In the genomic region with DNA sequence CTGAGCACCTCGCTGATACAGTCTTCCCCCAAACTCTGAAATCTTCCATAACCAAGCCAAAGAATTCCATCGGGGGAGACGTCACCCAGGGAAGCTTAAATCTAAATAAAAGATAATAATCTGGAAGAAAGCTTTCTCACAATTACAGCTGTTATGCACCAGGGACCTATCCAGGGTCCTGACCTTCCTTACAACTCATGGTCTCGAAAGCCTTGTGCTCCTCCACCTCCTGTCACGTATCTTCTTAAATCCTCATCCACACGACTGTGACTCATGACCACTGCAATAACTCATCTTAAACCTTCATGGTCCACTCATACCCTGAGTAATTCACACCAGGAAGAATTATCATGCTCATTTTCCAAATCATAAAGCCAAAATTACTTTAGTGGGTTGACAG, we compare ENCODE assay signal across 16 cellular contexts.
DNase-seq lines count a peak whose midpoint lies in the region; ATAC-seq, FAIRE-seq and TF ChIP-seq lines count a peak whose summit lies in the region.
"Had no signal": no experiment of that assay in that cellular context is flagged by ENCODE, and none has a peak within 500 bp of the region (broad histone marks: within the 10 kb centered on the region; RNA-seq: fewer than 3 reads in every experiment).

No MANE protein-coding gene starts in this region.

- no peak for TF ChIP-seq EP300 in A549 (IDR thresholded peaks at IDR 0.05)
- TF ChIP-seq EP300 in esophagus muscularis mucosa (IDR thresholded peaks at IDR 0.05): no peak

- BruUV-seq in IMR-90 (replicated peaks; lab: Mats Ljungman, UMichigan) (no TSS peak), OCI-LY7 (replicated peaks; lab: Mats Ljungman, UMichigan) (no TSS peak)

- no peak overlapping the region for H2BK15ac ChIP-seq in IMR-90 (ENCODE audit: low read depth, low read length)

- H3K27me3 ChIP-seq in IMR-90 (ENCODE audit: control insufficient read depth, insufficient read depth, low read length): no peaks in the 10 kb centered on the region
- no peaks in the 10 kb centered on the region for H3K27me3 ChIP-seq in esophagus muscularis mucosa
- H3K27me3 ChIP-seq: ascending aorta had no signal

- H3K14ac ChIP-seq in IMR-90 (replicated peaks; ENCODE audit: low read depth, low read length): no peak overlapping the region

- no peak for TF ChIP-seq CTCF in A549 (IDR thresholded peaks at IDR 0.05)
- TF ChIP-seq CTCF in IMR-90 (conservative IDR thresholded peaks at IDR 0.05; ENCODE audit: low read depth, low read length): no peak
- no peak for TF ChIP-seq CTCF in esophagus muscularis mucosa (IDR thresholded peaks at IDR 0.05)
- no peak for TF ChIP-seq CTCF in OCI-LY7 (conservative IDR thresholded peaks at IDR 0.05; ENCODE audit: low read length)

- no peak overlapping the region for H3K18ac ChIP-seq in IMR-90 (ENCODE audit: low read depth, low read length)

- no peak overlapping the region for H2BK120ac ChIP-seq in IMR-90 (ENCODE audit: low read depth, low read length)

- CTCF ChIA-PET in A549 (lab: Yijun Ruan, JAX) (interaction anchor here (1.8 kb wide), 1 partner anchor 19 kb away, joined by 7 read pairs; no protein-coding TSS in a partner anchor), IMR-90 (lab: Yijun Ruan, JAX) (no interaction called here), OCI-LY7 (lab: Charles Lee; ENCODE audit: unreplicated experiment) (no interaction called here)

- no peak overlapping the region for H3K4ac ChIP-seq in IMR-90 (ENCODE audit: low read depth, low read length)

- H4K5ac ChIP-seq in IMR-90 (ENCODE audit: low read depth, low read length): no peak overlapping the region

- intact Hi-C loops in IMR-90 (cut with micrococcal nuclease) (no loop called here), esophagus muscularis mucosa (cut with DNase I) (no loop called here), OCI-LY7 (cut with micrococcal nuclease; ENCODE audit: unreplicated experiment) (no loop called here)

- DNase-seq in A549 (ENCODE audit: low read depth in 1 of 2, low spot score in 1 of 2) (peak in 1 of 2 experiments; percentile 4), IMR-90 (peak; percentile 13), RPMI7951 (ENCODE audit: low read depth) (peak; percentile 23), esophagus muscularis mucosa (ENCODE audit: extremely low spot score) (peak; percentile 29), OCI-LY7 (ENCODE audit: low spot score) (no peak), NCI-H1436 (lab: John Stamatoyannopoulos, UW) (no peak), occipital lobe (lab: John Stamatoyannopoulos, UW) (no peak)
- DNase-seq: CD8-positive, alpha-beta memory T cell; GDM1; NCI-H1105 treated with DMSO at 0.1 percent for 48 hours; retina; stimulated activated CD4-positive, alpha-beta T cell treated with anti-CD3 and anti-CD28 coated beads, Interleukin-2, amount 100 ng/mL, for 24 hours; SW 1271 had no signal

- TF ChIP-seq POLR2A in A549 (IDR thresholded peaks at IDR 0.05; ENCODE audit: low read length) (no peak), IMR-90 (IDR thresholded peaks at IDR 0.05; ENCODE audit: low read depth, low read length) (no peak), esophagus muscularis mucosa (IDR thresholded peaks at IDR 0.05; ENCODE audit: low read depth) (no peak)

- no peak overlapping the region for H4K8ac ChIP-seq in IMR-90 (ENCODE audit: low read depth in 2 of 2, low read length in 2 of 2)

- H3K9me3 ChIP-seq in A549: no peaks in the 10 kb centered on the region
- peaks cover 16% of the 10 kb centered on the region; the same call in 1 of the 2 replicates for H3K9me3 ChIP-seq in IMR-90 (ENCODE audit: control insufficient read depth, insufficient read depth, low read length)
- H3K9me3 ChIP-seq in esophagus muscularis mucosa: no peaks in the 10 kb centered on the region
- H3K9me3 ChIP-seq in OCI-LY7 (ENCODE audit: low read length): no peaks in the 10 kb centered on the region
- H3K9me3 ChIP-seq: ascending aorta had no signal

- H3K23ac ChIP-seq in IMR-90 (ENCODE audit: low read depth, low read length): no peak overlapping the region

- no peak overlapping the region for H3K4me3 ChIP-seq in A549
- no peak overlapping the region for H3K4me3 ChIP-seq in IMR-90 (ENCODE audit: insufficient read depth, low read depth, low read length)
- no peak overlapping the region for H3K4me3 ChIP-seq in esophagus muscularis mucosa
- no peak overlapping the region for H3K4me3 ChIP-seq in OCI-LY7 (ENCODE audit: low read depth, low read length, poor library complexity, severe bottlenecking)
- H3K4me3 ChIP-seq: ascending aorta, lung had no signal

- H4K20me1 ChIP-seq in IMR-90 (ENCODE audit: insufficient read depth, low read length): no peaks in the 10 kb centered on the region
- no peaks in the 10 kb centered on the region for H4K20me1 ChIP-seq in OCI-LY7 (ENCODE audit: insufficient read depth, low read length)

- H4K91ac ChIP-seq in IMR-90 (ENCODE audit: insufficient read depth, low read depth, low read length): no peak overlapping the region

- H2AK9ac ChIP-seq in IMR-90 (replicated peaks; ENCODE audit: low read depth, low read length, poor library complexity): no peak overlapping the region

- FAIRE-seq in A549 (lab: Jason Lieb, UNC): no peak

- H3K9ac ChIP-seq in IMR-90 (ENCODE audit: low read depth, low read length): no peak overlapping the region

- POLR2A ChIA-PET in A549 (lab: Yijun Ruan, JAX): no interaction called here
- POLR2A ChIA-PET in IMR-90 (lab: Charles Lee; ENCODE audit: unreplicated experiment): no interaction called here
- POLR2A ChIA-PET in OCI-LY7 (lab: Charles Lee): no interaction called here

- H3K4me2 ChIP-seq in A549 (no peak overlapping the region), IMR-90 (ENCODE audit: low read depth, low read length) (no peak overlapping the region), OCI-LY7 (ENCODE audit: low read length) (no peak overlapping the region)

- H3K79me1 ChIP-seq in IMR-90 (ENCODE audit: low read depth in 1 of 2, low read length in 2 of 2): no peaks in the 10 kb centered on the region

- ATAC-seq in A549 (no peak), IMR-90 (ENCODE audit: low read depth) (no peak), GM18868 (IDR thresholded peaks at IDR 0.05; ENCODE audit: unreplicated experiment) (no peak)

- H3K9me2 ChIP-seq in OCI-LY7 (ENCODE audit: insufficient read depth, low read length): no peaks in the 10 kb centered on the region

- no peak overlapping the region for H2BK5ac ChIP-seq in IMR-90 (ENCODE audit: low read depth, low read length, poor library complexity, severe bottlenecking)

- no peaks in the 10 kb centered on the region for H3K79me2 ChIP-seq in OCI-LY7 (ENCODE audit: insufficient read depth, low read depth, low read length)

- H3K27ac ChIP-seq in A549 (no peak overlapping the region), IMR-90 (ENCODE audit: insufficient read depth, low read length) (no peak overlapping the region), esophagus muscularis mucosa (replicated peaks in 1 of 4) (no peak overlapping the region), OCI-LY7 (ENCODE audit: low read depth, low read length, poor library complexity, severe bottlenecking) (no peak overlapping the region)
- H3K27ac ChIP-seq: ascending aorta had no signal

- dilution Hi-C loops in IMR-90 (cut with HindIII; ENCODE audit: low sequenced_read_pairs, unreplicated experiment): no loop called here

- TF ChIP-seq RAD21 in A549 (conservative IDR thresholded peaks at IDR 0.05 in 1 of 2, IDR thresholded peaks at IDR 0.05 in 1 of 2) (no peak), IMR-90 (IDR thresholded peaks at IDR 0.05; ENCODE audit: low read length) (no peak)

- H3K9me1 ChIP-seq in IMR-90 (ENCODE audit: insufficient read depth, low read length): no peaks in the 10 kb centered on the region

- no peak overlapping the region for H3K56ac ChIP-seq in IMR-90 (ENCODE audit: extremely low read depth, insufficient read depth, low read length)

- H2AK5ac ChIP-seq in IMR-90 (ENCODE audit: low read depth, low read length): no peak overlapping the region

- no peak overlapping the region for H2BK20ac ChIP-seq in IMR-90 (ENCODE audit: low read depth, low read length)

- in situ Hi-C loops in IMR-90 (cut with MboI; ENCODE audit: low sequenced_read_pairs): no loop called here

- H3K36me3 ChIP-seq in IMR-90 (ENCODE audit: control insufficient read depth, insufficient read depth, low read length) (no peaks in the 10 kb centered on the region), esophagus muscularis mucosa (no peaks in the 10 kb centered on the region), OCI-LY7 (ENCODE audit: insufficient read depth, low read length) (no peaks in the 10 kb centered on the region)
- H3K36me3 ChIP-seq: ascending aorta had no signal

- no peaks in the 10 kb centered on the region for H3K4me1 ChIP-seq in A549
- no peaks in the 10 kb centered on the region for H3K4me1 ChIP-seq in IMR-90 (ENCODE audit: control insufficient read depth, insufficient read depth, low read length)
- no peaks in the 10 kb centered on the region for H3K4me1 ChIP-seq in esophagus muscularis mucosa
- H3K4me1 ChIP-seq in OCI-LY7 (ENCODE audit: insufficient read depth, low read length, poor library complexity, severe bottlenecking): no peaks in the 10 kb centered on the region
- H3K4me1 ChIP-seq: ascending aorta had no signal

- 12% methylated on average over 6 of the region's 6 CpGs for WGBS in A549 (ENCODE audit: missing lambda C conversion rate)
- no CpG with 5 or more reads among the region's 6 CpGs for WGBS in IMR-90 (ENCODE audit: extremely low coverage in 2 of 2, insufficient read length in 1 of 2), 2 experiments
- WGBS in esophagus muscularis mucosa: 25% methylated on average over 6 of the region's 6 CpGs

- no peak overlapping the region for H2AFZ ChIP-seq in IMR-90 (replicated peaks; ENCODE audit: low read length, poor library complexity)
- H2AFZ ChIP-seq in OCI-LY7 (ENCODE audit: low read length): no peak overlapping the region

TF ChIP-seq in A549, 52 proteins besides CTCF, POLR2A, EP300 and RAD21 (continues in another document):
- no peak for TF ChIP-seq JUN (IDR thresholded peaks at IDR 0.05)
- TF ChIP-seq MAZ (IDR thresholded peaks at IDR 0.05; ENCODE audit: borderline replicate concordance, low read depth, low read length): no peak
- TF ChIP-seq CHD2 (IDR thresholded peaks at IDR 0.05; ENCODE audit: low read length, partially characterized antibody): no peak
- TF ChIP-seq CHD4 (IDR thresholded peaks at IDR 0.05; ENCODE audit: borderline replicate concordance): no peak
- no peak for TF ChIP-seq HOXA7 (CRISPR knock-in tag; IDR thresholded peaks at IDR 0.05)
- no peak for TF ChIP-seq CEBPB (IDR thresholded peaks at IDR 0.05)
- TF ChIP-seq RFX5 (IDR thresholded peaks at IDR 0.05): no peak
- no peak for TF ChIP-seq NR3C1 (IDR thresholded peaks at IDR 0.05)

TF ChIP-seq in IMR-90, 13 proteins besides CTCF, POLR2A, EP300 and RAD21 (continues in another document):
- TF ChIP-seq MXI1 (IDR thresholded peaks at IDR 0.05; ENCODE audit: borderline replicate concordance, low read depth, low read length): no peak
- no peak for TF ChIP-seq CHD1 (IDR thresholded peaks at IDR 0.05; ENCODE audit: low read depth, low read length)
- no peak for TF ChIP-seq FOS (IDR thresholded peaks at IDR 0.05; ENCODE audit: low read depth, low read length)

Comparison
In these comparisons a context has a peak if more than half of its experiments do, and no peak if none do; other contexts are left out.
1. DNase-seq: peak in IMR-90 (single experiment), RPMI7951 (single experiment) and esophagus muscularis mucosa (single experiment); none in OCI-LY7 (single experiment), NCI-H1436 (single experiment) and occipital lobe (single experiment).